ENCODE assay signal across 11 cellular contexts in genomic region chrX:26851981-26852380, GRCh38.
DNase-seq lines count a peak whose midpoint lies in the region; ATAC-seq, FAIRE-seq and TF ChIP-seq lines count a peak whose summit lies in the region.
"Had no signal": no experiment of that assay in that cellular context is flagged by ENCODE, and none has a peak within 500 bp of the region (broad histone marks: within the 10 kb centered on the region; RNA-seq: fewer than 3 reads in every experiment).

No MANE protein-coding gene starts in this region.

- no peaks in the 10 kb centered on the region for H3K4me1 Mint-ChIP-seq in stimulated activated effector memory CD8-positive, alpha-beta T cell treated with anti-CD3 and anti-CD28 coated beads, Interleukin-12 subunit alpha, Interleukin-12 subunit beta, amount 100 ng/mL, for 72 hours

- FAIRE-seq in GM12892 (lab: Jason Lieb, UNC): peak; percentile 62

- H3K27me3 ChIP-seq in brain microvascular endothelial cell (replicated peaks) (no peaks in the 10 kb centered on the region), mesenchymal stem cell (ENCODE audit: control insufficient read depth in 1 of 2, insufficient read depth in 1 of 2, low read length in 2 of 2) (no peaks in the 10 kb centered on the region), stomach (no peaks in the 10 kb centered on the region)
- H3K27me3 ChIP-seq: ovary had no signal

- no peak overlapping the region for H3K23ac ChIP-seq in mesenchymal stem cell (ENCODE audit: low read length in 2 of 2)

- in situ Hi-C loops in brain microvascular endothelial cell (cut with HindIII; ENCODE audit: low pct_ligation_motif_present, low sequenced_read_pairs): no loop called here

- H2BK15ac ChIP-seq in mesenchymal stem cell (ENCODE audit: low read depth, poor library complexity, severe bottlenecking): no peak overlapping the region

- DNase-seq in GM12892 (ENCODE audit: insufficient read length) (no peak), NCI-H2081 (lab: John Stamatoyannopoulos, UW) (peak; percentile 33 to 62), brain microvascular endothelial cell (peak; percentile 23), mesenchymal stem cell (peak; percentile 2), stomach (no peak)
- DNase-seq in stimulated activated effector memory CD8-positive, alpha-beta T cell treated with anti-CD3 and anti-CD28 coated beads, Interleukin-12 subunit alpha, Interleukin-12 subunit beta, amount 100 ng/mL, for 72 hours (ENCODE audit: low spot score in 2 of 2): no peak
- DNase-seq: activated CD4-positive, alpha-beta T cell treated with anti-CD3 and anti-CD28 coated beads for 4 hours; amniotic stem cell; ovary had no signal

- no peak overlapping the region for H2AK5ac ChIP-seq in mesenchymal stem cell (ENCODE audit: low read length, severe bottlenecking)

- no peak overlapping the region for H3K4me3 Mint-ChIP-seq in stimulated activated effector memory CD8-positive, alpha-beta T cell treated with anti-CD3 and anti-CD28 coated beads, Interleukin-12 subunit alpha, Interleukin-12 subunit beta, amount 100 ng/mL, for 72 hours

- H3K9me3 ChIP-seq in mesenchymal stem cell (ENCODE audit: control insufficient read depth, low read length) (no peaks in the 10 kb centered on the region), stomach (no peaks in the 10 kb centered on the region)
- H3K9me3 ChIP-seq: ovary had no signal

- H3K4ac ChIP-seq in mesenchymal stem cell (ENCODE audit: low read depth in 1 of 2, low read length in 2 of 2): no peak overlapping the region

- H3K4me2 ChIP-seq in mesenchymal stem cell (ENCODE audit: low read length, poor library complexity, severe bottlenecking): no peak overlapping the region

- TF ChIP-seq POLR2A in GM12892 (IDR thresholded peaks at IDR 0.05; ENCODE audit: low read depth, low read length) (no peak), stomach (IDR thresholded peaks at IDR 0.05) (no peak)

- H3K4me3 ChIP-seq in brain microvascular endothelial cell (ENCODE audit: low read depth, low read length) (no peak overlapping the region), mesenchymal stem cell (ENCODE audit: insufficient read depth in 1 of 2, low read depth in 1 of 2, low read length in 2 of 2) (no peak overlapping the region), stomach (no peak overlapping the region)
- H3K4me3 ChIP-seq: ovary had no signal

- H3K36me3 Mint-ChIP-seq in stimulated activated effector memory CD8-positive, alpha-beta T cell treated with anti-CD3 and anti-CD28 coated beads, Interleukin-12 subunit alpha, Interleukin-12 subunit beta, amount 100 ng/mL, for 72 hours: no peaks in the 10 kb centered on the region

- TF ChIP-seq EP300 in stomach (IDR thresholded peaks at IDR 0.05): no peak

- no peak overlapping the region for H3K14ac ChIP-seq in mesenchymal stem cell (ENCODE audit: low read length in 2 of 2)

- H3K79me1 ChIP-seq in mesenchymal stem cell (replicated peaks; ENCODE audit: low read length, poor library complexity, severe bottlenecking): no peaks in the 10 kb centered on the region

- no peak overlapping the region for H2AFZ ChIP-seq in mesenchymal stem cell (ENCODE audit: low read depth, low read length)

- no peak overlapping the region for H3K27ac Mint-ChIP-seq in stimulated activated effector memory CD8-positive, alpha-beta T cell treated with anti-CD3 and anti-CD28 coated beads, Interleukin-12 subunit alpha, Interleukin-12 subunit beta, amount 100 ng/mL, for 72 hours

- ATAC-seq in HG02642 (IDR thresholded peaks at IDR 0.05; ENCODE audit: poor library complexity, unreplicated experiment) (no peak), HG03521 (IDR thresholded peaks at IDR 0.05; ENCODE audit: unreplicated experiment) (no peak)
- ATAC-seq in stimulated activated effector memory CD8-positive, alpha-beta T cell treated with anti-CD3 and anti-CD28 coated beads, Interleukin-12 subunit alpha, Interleukin-12 subunit beta, amount 100 ng/mL, for 72 hours: no peak

- H3K4me1 ChIP-seq in mesenchymal stem cell (ENCODE audit: control insufficient read depth, insufficient read depth, low read depth, low read length) (no peaks in the 10 kb centered on the region), stomach (no peaks in the 10 kb centered on the region)

- H3K36me3 ChIP-seq in brain microvascular endothelial cell (replicated peaks) (no peaks in the 10 kb centered on the region), mesenchymal stem cell (ENCODE audit: control insufficient read depth in 1 of 2, insufficient read depth in 2 of 2, low read depth in 1 of 2, low read length in 2 of 2) (no peaks in the 10 kb centered on the region), stomach (no peaks in the 10 kb centered on the region)
- H3K36me3 ChIP-seq: ovary had no signal

- H3K9ac ChIP-seq in mesenchymal stem cell (ENCODE audit: low read length): no peak overlapping the region

- no peak overlapping the region for H4K91ac ChIP-seq in mesenchymal stem cell (ENCODE audit: low read length)

- H3K27ac ChIP-seq in brain microvascular endothelial cell: no peak overlapping the region
- no peak overlapping the region for H3K27ac ChIP-seq in mesenchymal stem cell (ENCODE audit: low read length, poor library complexity, severe bottlenecking)
- H3K27ac ChIP-seq in stomach: no peak overlapping the region
- H3K27ac ChIP-seq: ovary had no signal

- H3K9me3 Mint-ChIP-seq in stimulated activated effector memory CD8-positive, alpha-beta T cell treated with anti-CD3 and anti-CD28 coated beads, Interleukin-12 subunit alpha, Interleukin-12 subunit beta, amount 100 ng/mL, for 72 hours: peaks cover 11% of the 10 kb centered on the region

- no peak overlapping the region for H2BK120ac ChIP-seq in mesenchymal stem cell (ENCODE audit: low read depth, low read length)

- TF ChIP-seq CTCF in brain microvascular endothelial cell (IDR thresholded peaks at IDR 0.05; ENCODE audit: low read depth, low read length, missing control alignments): peak; percentile 30
- no peak for TF ChIP-seq CTCF in stomach (IDR thresholded peaks at IDR 0.05)

- WGBS in mesenchymal stem cell: no CpG with 5 or more reads among the region's 1 CpG
- WGBS in stomach, 5 donors: 0 to 3% (median 0%) methylated on average over 1 of the region's 1 CpG

- no peak overlapping the region for H2BK12ac ChIP-seq in mesenchymal stem cell (ENCODE audit: low read length in 2 of 2)

- no peak overlapping the region for H3K18ac ChIP-seq in mesenchymal stem cell (ENCODE audit: low read depth in 1 of 2, low read length in 2 of 2)

- H2BK5ac ChIP-seq in mesenchymal stem cell (ENCODE audit: low read depth, low read length, poor library complexity, severe bottlenecking): no peak overlapping the region

- H4K8ac ChIP-seq in mesenchymal stem cell (ENCODE audit: low read length): no peak overlapping the region

- intact Hi-C loops in stomach (cut with DNase I; ENCODE audit: low total_unique reads): no loop called here

Comparison
In these comparisons a context has a peak if more than half of its experiments do, and no peak if none do; other contexts are left out.
1. DNase-seq: peak in NCI-H2081 (2 of 2), brain microvascular endothelial cell (single experiment) and mesenchymal stem cell (single experiment); none in GM12892 (single experiment), stomach (single experiment) and stimulated activated effector memory CD8-positive, alpha-beta T cell treated with anti-CD3 and anti-CD28 coated beads, Interleukin-12 subunit alpha, Interleukin-12 subunit beta, amount 100 ng/mL, for 72 hours (0 of 2).